In the genomic region with DNA sequence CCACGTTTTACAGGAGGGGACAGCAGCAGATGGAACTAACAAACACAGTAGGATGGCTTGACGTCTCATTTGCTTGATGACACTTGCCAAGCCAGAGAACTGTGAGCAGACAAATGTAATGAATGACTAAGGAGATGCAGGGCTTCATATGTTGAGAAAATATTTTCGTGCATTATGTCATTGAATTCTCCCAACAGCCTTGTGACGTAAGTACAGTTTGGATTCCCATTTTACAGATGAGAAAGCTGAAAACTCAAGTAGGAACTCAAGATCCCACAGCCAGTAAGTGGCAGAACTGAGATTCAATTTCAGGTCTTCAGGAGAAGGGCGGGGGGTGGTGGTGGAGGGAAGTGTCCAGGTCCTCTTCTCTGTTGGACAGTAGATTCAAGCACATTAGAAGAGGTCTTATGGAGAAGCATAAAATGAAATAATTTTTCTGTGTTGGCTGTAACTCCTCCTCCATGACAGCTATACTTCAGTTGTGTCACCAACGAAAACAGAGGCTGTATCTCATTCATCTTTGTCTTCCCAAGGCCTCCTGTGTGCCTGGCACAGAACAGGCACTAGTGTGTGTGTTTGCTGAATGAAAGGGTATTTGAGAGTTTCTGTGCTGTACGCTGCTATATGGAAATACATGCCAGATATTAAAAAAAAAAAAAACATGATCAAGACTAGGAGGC, we compare ENCODE assay signal across 1 cellular context.
TF ChIP-seq lines count a peak whose summit lies in the region.

No MANE protein-coding gene starts in this region.

TF ChIP-seq in H1, 55 proteins besides CTCF, POLR2A, EP300 and RAD21:
- TF ChIP-seq GTF2F1 (IDR thresholded peaks at IDR 0.05; ENCODE audit: borderline replicate concordance, low read depth, low read length) (no peak), SRF (IDR thresholded peaks at IDR 0.05; ENCODE audit: low read depth, low read length) (no peak), CEBPB (IDR thresholded peaks at IDR 0.05; ENCODE audit: low read depth, low read length) (no peak)
